8 cellular contexts compared by ENCODE assay signal in the genomic region with DNA sequence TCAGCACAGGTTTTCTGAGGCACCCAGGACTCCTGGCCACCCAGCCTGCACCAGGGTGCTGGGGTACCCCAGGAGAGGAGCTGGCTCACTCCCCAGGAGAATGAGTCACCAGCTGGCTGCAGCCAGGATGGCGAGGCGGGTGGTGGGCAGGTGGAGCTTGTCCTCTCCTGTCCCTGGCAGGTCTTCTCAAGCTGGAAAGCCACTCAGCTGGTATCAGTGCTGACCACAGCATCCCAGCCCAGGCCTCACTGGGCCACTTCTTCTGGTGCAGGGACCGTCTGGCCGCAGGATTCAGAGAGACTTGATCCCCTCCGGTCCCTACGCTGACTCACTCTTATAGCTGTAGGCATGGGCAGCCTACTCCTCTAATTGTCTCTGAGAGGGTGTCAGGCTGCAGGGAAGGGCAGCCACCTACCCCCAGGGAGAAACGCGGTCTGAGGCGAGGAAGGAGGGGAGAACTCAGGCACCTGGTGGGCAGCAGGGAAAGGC. TPM values are rescaled to one million over a fixed set of nuclear protein-coding genes. Genes with fewer than 3 reads are reported as not detected.
DNase-seq lines count a peak whose midpoint lies in the region; ATAC-seq lines count a peak whose summit lies in the region.

No MANE protein-coding gene starts in this region.

- no peak overlapping the region for H3K4me2 ChIP-seq in neuronal stem cell (ENCODE audit: insufficient read depth, low read length, poor library complexity, severe bottlenecking)

- CTCF ChIA-PET in CD8-positive, alpha-beta memory T cell (lab: Charles Lee), result no interaction called here

- POLR2A ChIA-PET in CD8-positive, alpha-beta memory T cell (lab: Charles Lee), result no interaction called here

- peaks cover 4% of the 10 kb centered on the region for H3K27me3 Mint-ChIP-seq in IgD-negative memory B cell
- H3K27me3 Mint-ChIP-seq in CD8-positive, alpha-beta memory T cell, result no peaks in the 10 kb centered on the region

- H2BK15ac ChIP-seq in neuronal stem cell (ENCODE audit: low read length), result peak overlapping the region; percentile 41

- peak overlapping the region; percentile 41 to 92 (median 87) for H3K27ac Mint-ChIP-seq in IgD-negative memory B cell
- no peak overlapping the region for H3K27ac Mint-ChIP-seq in CD8-positive, alpha-beta memory T cell

- WGBS in neuronal stem cell (ENCODE audit: extremely low coverage in 2 of 2, insufficient read length in 2 of 2, insufficient replicate concordance in 1 of 2), 2 donors, result no CpG with 5 or more reads among the region's 9 CpGs

- H2BK5ac ChIP-seq in neuronal stem cell (ENCODE audit: low read length), result peak overlapping the region; percentile 12

- H3K4me1 ChIP-seq in neuronal stem cell (ENCODE audit: control insufficient read depth in 2 of 2, insufficient read depth in 1 of 2, low read depth in 1 of 2, low read length in 2 of 2), result peaks cover 0 to 1% of the 10 kb centered on the region in 2 donors
- peaks cover 6% of the 10 kb centered on the region for H3K4me1 ChIP-seq in CD8-positive, alpha-beta memory T cell (ENCODE audit: insufficient read depth, low read length)

- no peaks in the 10 kb centered on the region for H3K36me3 ChIP-seq in neuronal stem cell (replicated peaks in 1 of 2; ENCODE audit: control insufficient read depth in 2 of 2, insufficient read depth in 2 of 2, low read length in 2 of 2)
- no peaks in the 10 kb centered on the region for H3K36me3 ChIP-seq in CD8-positive, alpha-beta memory T cell (ENCODE audit: insufficient read depth, low read length)

- peak overlapping the region; percentile 70 for H3K9ac ChIP-seq in neuronal stem cell (ENCODE audit: low read depth, low read length, poor library complexity)

- peaks cover 50 to 71% (median 53%) of the 10 kb centered on the region in 3 donors for H3K4me1 Mint-ChIP-seq in IgD-negative memory B cell
- peaks cover 23 to 38% (median 36%) of the 10 kb centered on the region in 3 donors for H3K4me1 Mint-ChIP-seq in CD8-positive, alpha-beta memory T cell

- peak overlapping the region; percentile 53 for H2BK12ac ChIP-seq in neuronal stem cell (ENCODE audit: low read length)

- peak overlapping the region; percentile 54 to 92 (median 79) for H3K4me3 Mint-ChIP-seq in IgD-negative memory B cell
- no peak overlapping the region for H3K4me3 Mint-ChIP-seq in CD8-positive, alpha-beta memory T cell

- H2AK5ac ChIP-seq in neuronal stem cell (ENCODE audit: low read depth, low read length), result peak overlapping the region; percentile 80

- peaks cover 0 to 1% of the 10 kb centered on the region in 2 donors for H3K9me3 ChIP-seq in neuronal stem cell (replicated peaks in 1 of 2; ENCODE audit: control insufficient read depth in 2 of 2, insufficient read depth in 1 of 2, low read depth in 1 of 2, low read length in 2 of 2)
- H3K9me3 ChIP-seq in CD8-positive, alpha-beta memory T cell (ENCODE audit: low read length), result no peaks in the 10 kb centered on the region

- H3K18ac ChIP-seq in neuronal stem cell (ENCODE audit: low read length), result peak overlapping the region; percentile 66

- H3K27me3 ChIP-seq in neuronal stem cell (ENCODE audit: control insufficient read depth in 3 of 3, insufficient read depth in 3 of 3, low read depth in 1 of 3, low read length in 3 of 3), result peaks cover 0 to 42% (median 2%) of the 10 kb centered on the region in 3 experiments
- no peaks in the 10 kb centered on the region for H3K27me3 ChIP-seq in CD8-positive, alpha-beta memory T cell (ENCODE audit: insufficient read depth, low read length, poor library complexity, severe bottlenecking)

- no peak overlapping the region for H3K23ac ChIP-seq in neuronal stem cell (ENCODE audit: low read depth, low read length, poor library complexity)

- no peaks in the 10 kb centered on the region for H3K9me3 Mint-ChIP-seq in IgD-negative memory B cell
- H3K9me3 Mint-ChIP-seq in CD8-positive, alpha-beta memory T cell, result no peaks in the 10 kb centered on the region

- H3K4me3 ChIP-seq in neuronal stem cell (ENCODE audit: low read length in 2 of 2), result no peak overlapping the region
- H3K4me3 ChIP-seq in CD8-positive, alpha-beta memory T cell (ENCODE audit: low read length), result no peak overlapping the region

- peaks cover 5% of the 10 kb centered on the region for H3K36me3 Mint-ChIP-seq in IgD-negative memory B cell
- H3K36me3 Mint-ChIP-seq in CD8-positive, alpha-beta memory T cell, result peaks cover 0 to 4% (median 0%) of the 10 kb centered on the region in 3 donors

- H2AFZ ChIP-seq in neuronal stem cell (ENCODE audit: low read length), result no peak overlapping the region

- H2BK120ac ChIP-seq in neuronal stem cell (ENCODE audit: low read depth, low read length), result no peak overlapping the region

- H3K4ac ChIP-seq in neuronal stem cell (ENCODE audit: low read length), result peak overlapping the region; percentile 10

- peak overlapping the region; percentile 44 for H4K91ac ChIP-seq in neuronal stem cell (ENCODE audit: low read depth, low read length, poor library complexity)

- H3K27ac ChIP-seq in neuronal stem cell (replicated peaks; ENCODE audit: low read length), result no peak overlapping the region
- H3K27ac ChIP-seq in CD8-positive, alpha-beta memory T cell (ENCODE audit: low read depth, low read length), result no peak overlapping the region

- peak; percentile 28 to 77 for DNase-seq in cerebellar nuclear complex (lab: John Stamatoyannopoulos, UW)
- DNase-seq in neuronal stem cell (ENCODE audit: low spot score), result no peak
- DNase-seq in CD8-positive, alpha-beta memory T cell, result no peak

- peak overlapping the region; percentile 51 for H3K14ac ChIP-seq in neuronal stem cell (ENCODE audit: low read length)

- ATAC-seq in GM18907 (IDR thresholded peaks at IDR 0.05; ENCODE audit: unreplicated experiment) (peak; percentile 5), HG03378 (IDR thresholded peaks at IDR 0.05; ENCODE audit: unreplicated experiment) (no peak), HG03457 (IDR thresholded peaks at IDR 0.05; ENCODE audit: unreplicated experiment) (no peak), HG03108 (IDR thresholded peaks at IDR 0.05; ENCODE audit: unreplicated experiment) (no peak)

- no peak overlapping the region for H4K8ac ChIP-seq in neuronal stem cell (ENCODE audit: low read depth, low read length)

- no peaks in the 10 kb centered on the region for H3K79me1 ChIP-seq in neuronal stem cell (ENCODE audit: low read depth, low read length)

RNA-seq across cellular contexts. Expression of a gene that starts 22.2 kb away (rescaled TPM):
- polyA plus RNA-seq in IgD-negative memory B cell, result 196 TPM
- polyA plus RNA-seq in neuronal stem cell (2013, experiment 1 of 2), result 1.1 TPM
- polyA plus RNA-seq in neuronal stem cell (2013, experiment 2 of 2), result 1.1 TPM
- total RNA-seq in CD8-positive, alpha-beta memory T cell, result 10 to 100 TPM; 12.0 to 12.5 TPM
- 18.8 TPM for polyA plus RNA-seq in CD8-positive, alpha-beta memory T cell

RNA-seq across cellular contexts. Expression of a gene that starts 34.0 kb away (rescaled TPM):
- not detected for polyA plus RNA-seq in IgD-negative memory B cell
- 0.03 TPM for polyA plus RNA-seq in neuronal stem cell (2013, experiment 1 of 2)
- 0.07 TPM for polyA plus RNA-seq in neuronal stem cell (2013, experiment 2 of 2)
- total RNA-seq in CD8-positive, alpha-beta memory T cell, result not detected
- polyA plus RNA-seq in CD8-positive, alpha-beta memory T cell, result not detected

Comparison
In these comparisons a context has a peak if more than half of its experiments do, and no peak if none do; other contexts are left out.
1. H3K27ac Mint-ChIP-seq: peak in IgD-negative memory B cell (3 of 3); none in CD8-positive, alpha-beta memory T cell (0 of 8).
2. H3K4me3 Mint-ChIP-seq: peak in IgD-negative memory B cell (4 of 4); none in CD8-positive, alpha-beta memory T cell (0 of 7).
3. DNase-seq: peak in cerebellar nuclear complex (2 of 2); none in neuronal stem cell (single experiment) and CD8-positive, alpha-beta memory T cell (0 of 5).